In the genomic region with DNA sequence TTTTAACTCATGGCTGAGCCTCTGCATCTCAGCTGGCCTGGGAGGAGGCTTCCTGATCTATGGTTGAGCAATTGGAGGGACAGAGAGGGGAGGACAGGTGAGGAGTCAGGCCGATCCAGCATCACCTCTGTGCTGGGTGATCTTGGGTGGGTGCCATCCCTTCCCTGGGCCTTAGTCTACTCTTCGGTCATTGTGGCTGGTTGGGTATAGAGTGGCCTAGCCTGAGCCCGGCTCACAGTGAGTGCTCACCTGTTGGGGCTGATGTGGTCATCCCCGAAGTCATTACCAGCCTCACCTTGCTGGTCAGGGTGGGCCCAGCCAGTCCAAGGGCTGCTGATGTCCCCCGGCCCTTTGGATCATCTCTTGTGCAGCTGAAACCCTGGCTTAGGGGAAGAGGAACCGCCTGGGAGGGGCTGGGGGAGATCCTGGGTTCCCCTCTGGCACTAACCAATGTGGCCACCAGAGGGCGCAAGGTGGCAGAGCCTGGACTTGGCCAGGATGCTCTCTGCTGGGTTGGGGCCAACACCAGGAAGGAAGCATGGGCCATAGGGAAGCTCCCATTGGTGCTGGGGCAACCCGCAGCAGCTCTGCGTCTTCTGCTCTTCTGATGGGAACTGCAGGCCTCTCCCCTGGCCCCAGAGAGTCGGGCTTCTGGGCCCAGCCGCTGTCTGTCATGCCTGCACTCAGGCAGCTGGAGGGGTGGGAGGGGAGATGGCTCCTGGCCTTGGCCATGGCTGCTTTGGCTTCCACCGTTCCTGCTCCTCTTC, we compare ENCODE assay signal across 8 cellular contexts. TPM values are rescaled to one million over a fixed set of nuclear protein-coding genes. Genes with fewer than 3 reads are reported as not detected.
A peak's percentile ranks its signal among the peaks of the same experiment; 100 is the strongest.
DNase-seq lines count a peak whose midpoint lies in the region; ATAC-seq and TF ChIP-seq lines count a peak whose summit lies in the region.

No MANE protein-coding gene starts in this region.

- TF ChIP-seq RAD21 in liver (IDR thresholded peaks at IDR 0.05) = peak; percentile 82 to 91

- DNase-seq in ELF-1 (ENCODE audit: low read depth, low spot score) = peak; percentile 92
- DNase-seq in NCI-H774 (lab: John Stamatoyannopoulos, UW) = peak; percentile 87
- peak; percentile 87 for DNase-seq in activated CD4-positive, alpha-beta T cell treated with anti-CD3 and anti-CD28 coated beads, Interleukin-2, amount 10 ng/mL, durations not matched to agents 7 days and 5 days
- peak; percentile 55 for DNase-seq in dedifferentiated amniotic fluid mesenchymal stem cell (ENCODE audit: extremely low spot score)
- peak; percentile 69 to 83 (median 83) for DNase-seq in stimulated activated CD4-positive, alpha-beta T cell treated with anti-CD3 and anti-CD28 coated beads, TNF-alpha, amount 100 ng/mL, for 48 hours (ENCODE audit: low read depth in 3 of 3)

- no peak overlapping the region for H3K4me3 ChIP-seq in liver (ENCODE audit: low read depth in 1 of 3, low read length in 3 of 3)

- CTCF ChIA-PET in activated CD4-positive, alpha-beta T cell treated with anti-CD3 and anti-CD28 coated beads, Interleukin-2, amount 10 ng/mL, durations not matched to agents 7 days and 5 days (lab: Charles Lee) = interaction anchor here (0.6 to 2.5 kb wide), 14 partner anchors 9 to 439 kb away, joined by 3 to 11 read pairs (median 4); a partner anchor contains a TSS

- POLR2A ChIA-PET in activated CD4-positive, alpha-beta T cell treated with anti-CD3 and anti-CD28 coated beads, Interleukin-2, amount 10 ng/mL, durations not matched to agents 7 days and 5 days (lab: Charles Lee) = no interaction called here

- ATAC-seq in HG03108 (IDR thresholded peaks at IDR 0.05; ENCODE audit: unreplicated experiment) (peak; percentile 54), HG02840 (IDR thresholded peaks at IDR 0.05; ENCODE audit: low FRiP score, unreplicated experiment) (no peak)

- H3K4me1 Mint-ChIP-seq in activated CD4-positive, alpha-beta T cell treated with anti-CD3 and anti-CD28 coated beads, Interleukin-2, amount 10 ng/mL, durations not matched to agents 7 days and 5 days = peaks cover 9% of the 10 kb centered on the region

- no peaks in the 10 kb centered on the region for H3K9me3 Mint-ChIP-seq in activated CD4-positive, alpha-beta T cell treated with anti-CD3 and anti-CD28 coated beads, Interleukin-2, amount 10 ng/mL, durations not matched to agents 7 days and 5 days

- no peak overlapping the region for H3K4me3 Mint-ChIP-seq in activated CD4-positive, alpha-beta T cell treated with anti-CD3 and anti-CD28 coated beads, Interleukin-2, amount 10 ng/mL, durations not matched to agents 7 days and 5 days

- no peaks in the 10 kb centered on the region for H3K27me3 Mint-ChIP-seq in activated CD4-positive, alpha-beta T cell treated with anti-CD3 and anti-CD28 coated beads, Interleukin-2, amount 10 ng/mL, durations not matched to agents 7 days and 5 days

- no peaks in the 10 kb centered on the region for H3K27me3 ChIP-seq in liver (ENCODE audit: control insufficient read depth in 4 of 4, insufficient read depth in 4 of 4, low read length in 3 of 4)

- H3K27ac Mint-ChIP-seq in activated CD4-positive, alpha-beta T cell treated with anti-CD3 and anti-CD28 coated beads, Interleukin-2, amount 10 ng/mL, durations not matched to agents 7 days and 5 days = no peak overlapping the region

- H3K9ac ChIP-seq in liver (ENCODE audit: low read depth in 1 of 2, low read length in 2 of 2) = no peak overlapping the region

- no peaks in the 10 kb centered on the region for H3K36me3 ChIP-seq in liver (ENCODE audit: control insufficient read depth in 4 of 4, insufficient read depth in 3 of 4, low read depth in 1 of 4, low read length in 3 of 4)

- no peaks in the 10 kb centered on the region for H3K36me3 Mint-ChIP-seq in activated CD4-positive, alpha-beta T cell treated with anti-CD3 and anti-CD28 coated beads, Interleukin-2, amount 10 ng/mL, durations not matched to agents 7 days and 5 days (ENCODE audit: low read depth)

- no peak overlapping the region for H3K27ac ChIP-seq in liver (ENCODE audit: low read depth in 1 of 2, low read length in 2 of 2)

- H3K9me3 ChIP-seq in liver (ENCODE audit: control insufficient read depth in 4 of 4, low read length in 3 of 4) = no peaks in the 10 kb centered on the region

- H3K4me1 ChIP-seq in liver (ENCODE audit: control insufficient read depth in 4 of 4, insufficient read depth in 4 of 4, low read length in 3 of 4) = peaks cover 0 to 2% (median 0%) of the 10 kb centered on the region in 4 donors

- 32% methylated on average over 12 of the region's 12 CpGs for WGBS in liver

- peak; percentile 89 for TF ChIP-seq CTCF in liver (IDR thresholded peaks at IDR 0.05; ENCODE audit: low read depth, low read length, missing input control)

TF ChIP-seq in liver, 16 proteins besides CTCF, POLR2A, EP300 and RAD21:
- TF ChIP-seq EGR1 (IDR thresholded peaks at IDR 0.05; ENCODE audit: low read depth in 2 of 2) (no peak), HNF4G (IDR thresholded peaks at IDR 0.05) (no peak), GABPA (IDR thresholded peaks at IDR 0.05 in 1 of 2, conservative IDR thresholded peaks at IDR 0.05 in 1 of 2) (no peak), NR2F2 (IDR thresholded peaks at IDR 0.05) (no peak), FOXA2 (IDR thresholded peaks at IDR 0.05) (no peak), SP1 (IDR thresholded peaks at IDR 0.05) (no peak), FOXA1 (IDR thresholded peaks at IDR 0.05) (no peak), TAF1 (conservative IDR thresholded peaks at IDR 0.05) (no peak), JUND (IDR thresholded peaks at IDR 0.05) (no peak), YY1 (IDR thresholded peaks at IDR 0.05) (no peak), HNF4A (conservative IDR thresholded peaks at IDR 0.05) (no peak), RXRA (IDR thresholded peaks at IDR 0.05) (no peak)
- TF ChIP-seq, protein P1, sequence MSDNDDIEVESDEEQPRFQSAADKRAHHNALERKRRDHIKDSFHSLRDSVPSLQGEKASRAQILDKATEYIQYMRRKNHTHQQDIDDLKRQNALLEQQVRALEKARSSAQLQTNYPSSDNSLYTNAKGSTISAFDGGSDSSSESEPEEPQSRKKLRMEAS (IDR thresholded peaks at IDR 0.05) = no peak
- TF ChIP-seq, protein P2, sequence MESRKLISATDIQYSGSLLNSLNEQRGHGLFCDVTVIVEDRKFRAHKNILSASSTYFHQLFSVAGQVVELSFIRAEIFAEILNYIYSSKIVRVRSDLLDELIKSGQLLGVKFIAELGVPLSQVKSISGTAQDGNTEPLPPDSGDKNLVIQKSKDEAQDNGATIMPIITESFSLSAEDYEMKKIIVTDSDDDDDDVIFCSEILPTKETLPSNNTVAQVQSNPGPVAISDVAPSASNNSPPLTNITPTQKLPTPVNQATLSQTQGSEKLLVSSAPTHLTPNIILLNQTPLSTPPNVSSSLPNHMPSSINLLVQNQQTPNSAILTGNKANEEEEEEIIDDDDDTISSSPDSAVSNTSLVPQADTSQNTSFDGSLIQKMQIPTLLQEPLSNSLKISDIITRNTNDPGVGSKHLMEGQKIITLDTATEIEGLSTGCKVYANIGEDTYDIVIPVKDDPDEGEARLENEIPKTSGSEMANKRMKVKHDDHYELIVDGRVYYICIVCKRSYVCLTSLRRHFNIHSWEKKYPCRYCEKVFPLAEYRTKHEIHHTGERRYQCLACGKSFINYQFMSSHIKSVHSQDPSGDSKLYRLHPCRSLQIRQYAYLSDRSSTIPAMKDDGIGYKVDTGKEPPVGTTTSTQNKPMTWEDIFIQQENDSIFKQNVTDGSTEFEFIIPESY (IDR thresholded peaks at IDR 0.05) = no peak
- TF ChIP-seq, protein P3, sequence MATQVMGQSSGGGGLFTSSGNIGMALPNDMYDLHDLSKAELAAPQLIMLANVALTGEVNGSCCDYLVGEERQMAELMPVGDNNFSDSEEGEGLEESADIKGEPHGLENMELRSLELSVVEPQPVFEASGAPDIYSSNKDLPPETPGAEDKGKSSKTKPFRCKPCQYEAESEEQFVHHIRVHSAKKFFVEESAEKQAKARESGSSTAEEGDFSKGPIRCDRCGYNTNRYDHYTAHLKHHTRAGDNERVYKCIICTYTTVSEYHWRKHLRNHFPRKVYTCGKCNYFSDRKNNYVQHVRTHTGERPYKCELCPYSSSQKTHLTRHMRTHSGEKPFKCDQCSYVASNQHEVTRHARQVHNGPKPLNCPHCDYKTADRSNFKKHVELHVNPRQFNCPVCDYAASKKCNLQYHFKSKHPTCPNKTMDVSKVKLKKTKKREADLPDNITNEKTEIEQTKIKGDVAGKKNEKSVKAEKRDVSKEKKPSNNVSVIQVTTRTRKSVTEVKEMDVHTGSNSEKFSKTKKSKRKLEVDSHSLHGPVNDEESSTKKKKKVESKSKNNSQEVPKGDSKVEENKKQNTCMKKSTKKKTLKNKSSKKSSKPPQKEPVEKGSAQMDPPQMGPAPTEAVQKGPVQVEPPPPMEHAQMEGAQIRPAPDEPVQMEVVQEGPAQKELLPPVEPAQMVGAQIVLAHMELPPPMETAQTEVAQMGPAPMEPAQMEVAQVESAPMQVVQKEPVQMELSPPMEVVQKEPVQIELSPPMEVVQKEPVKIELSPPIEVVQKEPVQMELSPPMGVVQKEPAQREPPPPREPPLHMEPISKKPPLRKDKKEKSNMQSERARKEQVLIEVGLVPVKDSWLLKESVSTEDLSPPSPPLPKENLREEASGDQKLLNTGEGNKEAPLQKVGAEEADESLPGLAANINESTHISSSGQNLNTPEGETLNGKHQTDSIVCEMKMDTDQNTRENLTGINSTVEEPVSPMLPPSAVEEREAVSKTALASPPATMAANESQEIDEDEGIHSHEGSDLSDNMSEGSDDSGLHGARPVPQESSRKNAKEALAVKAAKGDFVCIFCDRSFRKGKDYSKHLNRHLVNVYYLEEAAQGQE (IDR thresholded peaks at IDR 0.05) = no peak
- TF ChIP-seq, protein P4, sequence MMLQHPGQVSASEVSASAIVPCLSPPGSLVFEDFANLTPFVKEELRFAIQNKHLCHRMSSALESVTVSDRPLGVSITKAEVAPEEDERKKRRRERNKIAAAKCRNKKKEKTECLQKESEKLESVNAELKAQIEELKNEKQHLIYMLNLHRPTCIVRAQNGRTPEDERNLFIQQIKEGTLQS (IDR thresholded peaks at IDR 0.05) = no peak

RNA-seq across cellular contexts. Expression of a gene that starts 17.3 kb away (rescaled TPM):
- 10 to 100 TPM; 64.9 to 68.4 TPM for total RNA-seq in activated CD4-positive, alpha-beta T cell treated with anti-CD3 and anti-CD28 coated beads, Interleukin-2, amount 10 ng/mL, durations not matched to agents 7 days and 5 days
- 10 to 100 TPM; 19.8 to 21.8 TPM for total RNA-seq in liver
- polyA plus RNA-seq in liver = 10 to 100 TPM in 1 of 2 donors, 1 to 10 TPM in 1; 5.7 to 13.6 TPM

RNA-seq across cellular contexts. Expression of a gene that starts 17.9 kb away (rescaled TPM):
- total RNA-seq in activated CD4-positive, alpha-beta T cell treated with anti-CD3 and anti-CD28 coated beads, Interleukin-2, amount 10 ng/mL, durations not matched to agents 7 days and 5 days = under 1 TPM; 0.17 to 0.37 TPM
- total RNA-seq in liver = 1 to 10 TPM; 1.6 to 1.9 TPM
- 1 to 10 TPM; 1.1 to 2.9 TPM for polyA plus RNA-seq in liver
